21 cellular contexts compared by ENCODE assay signal in the genomic region with DNA sequence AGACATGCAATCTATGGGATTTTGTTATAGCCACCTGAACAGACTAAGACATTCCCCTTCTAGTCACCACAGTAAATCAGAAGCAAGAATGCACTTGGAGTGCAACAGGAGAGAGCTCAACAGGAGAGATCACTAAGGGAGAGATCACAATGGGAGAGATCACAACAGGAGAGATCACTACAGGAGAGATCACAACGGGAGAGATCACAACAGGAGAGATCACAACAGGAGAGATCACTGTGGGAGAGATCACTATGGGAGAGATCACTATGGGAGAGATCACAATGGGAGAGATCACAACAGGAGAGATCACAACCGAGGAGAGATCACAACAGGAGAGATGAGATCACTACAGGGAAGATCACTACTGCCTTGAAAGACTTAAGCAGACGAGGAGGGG.
"Had no signal": no experiment of that assay in that cellular context is flagged by ENCODE, and none has a peak within 500 bp of the region (broad histone marks: within the 10 kb centered on the region; RNA-seq: fewer than 3 reads in every experiment).

No MANE protein-coding gene starts in this region.

- H3K79me2 ChIP-seq: parathyroid adenoma had no signal

- H3K27me3 ChIP-seq: brain microvascular endothelial cell, esophagus squamous epithelium, heart right ventricle, sigmoid colon, thyroid gland, uterus had no signal

- H3K9ac ChIP-seq: parathyroid adenoma had no signal

- H2AFZ ChIP-seq: parathyroid adenoma had no signal

- FAIRE-seq: endometrium had no signal

- H3K27ac Mint-ChIP-seq: activated CD8-positive, alpha-beta T cell treated with anti-CD3 and anti-CD28 coated beads for 36 hours; activated naive CD4-positive, alpha-beta T cell treated with anti-CD3 and anti-CD28 coated beads for 36 hours; activated T-cell treated with anti-CD3 and anti-CD28 coated beads, Interleukin-2, amount 50 U/mL, for 24 hours; natural killer cell; stimulated activated memory B cell treated with anti-CD40 and anti-IgM and Interleukin-4, amounts not matched to agents 10 μg/mL and 1 μg/mL and 100 μg/mL, for 72 hours had no signal

- DNase-seq: activated CD4-positive, alpha-beta T cell treated with anti-CD3 and anti-CD28 coated beads for 48 hours; activated CD4-positive, CD25-positive, alpha-beta regulatory T cell; activated CD8-positive, alpha-beta T cell treated with anti-CD3 and anti-CD28 coated beads for 36 hours; activated naive CD4-positive, alpha-beta T cell treated with anti-CD3 and anti-CD28 coated beads for 36 hours; activated T-cell treated with anti-CD3 and anti-CD28 coated beads, Interleukin-2, amount 50 U/mL, for 24 hours; brain microvascular endothelial cell; esophagus squamous epithelium; heart right ventricle; kidney glomerular epithelial cell; natural killer cell; sigmoid colon; stimulated activated CD4-positive, alpha-beta T cell treated with anti-CD3 and anti-CD28 coated beads, Interleukin-4, amount 100 ng/mL, for 4 hours; T-helper 1 cell; T-helper 9 cell; thyroid gland; uterus had no signal

- H3K36me3 ChIP-seq: brain microvascular endothelial cell, esophagus squamous epithelium, heart right ventricle, sigmoid colon, thyroid gland, uterus had no signal

- H3K9me3 ChIP-seq: esophagus squamous epithelium, thyroid gland, uterus had no signal

- H3K27me3 Mint-ChIP-seq: activated CD8-positive, alpha-beta T cell treated with anti-CD3 and anti-CD28 coated beads for 36 hours; stimulated activated memory B cell treated with anti-CD40 and anti-IgM and Interleukin-4, amounts not matched to agents 10 μg/mL and 1 μg/mL and 100 μg/mL, for 72 hours had no signal

- H3K4me3 Mint-ChIP-seq: activated CD8-positive, alpha-beta T cell treated with anti-CD3 and anti-CD28 coated beads for 36 hours; activated naive CD4-positive, alpha-beta T cell treated with anti-CD3 and anti-CD28 coated beads for 36 hours; activated T-cell treated with anti-CD3 and anti-CD28 coated beads, Interleukin-2, amount 50 U/mL, for 24 hours; central memory CD8-positive, alpha-beta T cell; natural killer cell; stimulated activated memory B cell treated with anti-CD40 and anti-IgM and Interleukin-4, amounts not matched to agents 10 μg/mL and 1 μg/mL and 100 μg/mL, for 72 hours had no signal

- H3K4me3 ChIP-seq: coronary artery, esophagus squamous epithelium, heart right ventricle, sigmoid colon, thyroid gland, uterus had no signal

- H3K4me1 ChIP-seq: esophagus squamous epithelium, thyroid gland, uterus had no signal

- ATAC-seq: activated CD8-positive, alpha-beta T cell treated with anti-CD3 and anti-CD28 coated beads for 36 hours; stimulated activated memory B cell treated with anti-CD40 and anti-IgM and Interleukin-4, amounts not matched to agents 10 μg/mL and 1 μg/mL and 100 μg/mL, for 72 hours had no signal

- H3K27ac ChIP-seq: brain microvascular endothelial cell, coronary artery, esophagus squamous epithelium, heart right ventricle, parathyroid adenoma, sigmoid colon, thyroid gland, uterus had no signal

- H3K36me3 Mint-ChIP-seq: natural killer cell; stimulated activated memory B cell treated with anti-CD40 and anti-IgM and Interleukin-4, amounts not matched to agents 10 μg/mL and 1 μg/mL and 100 μg/mL, for 72 hours had no signal

- H3K4me1 Mint-ChIP-seq: central memory CD8-positive, alpha-beta T cell; stimulated activated memory B cell treated with anti-CD40 and anti-IgM and Interleukin-4, amounts not matched to agents 10 μg/mL and 1 μg/mL and 100 μg/mL, for 72 hours had no signal
